Comparison of ENCODE assay signal across 9 cellular contexts in the genomic region with DNA sequence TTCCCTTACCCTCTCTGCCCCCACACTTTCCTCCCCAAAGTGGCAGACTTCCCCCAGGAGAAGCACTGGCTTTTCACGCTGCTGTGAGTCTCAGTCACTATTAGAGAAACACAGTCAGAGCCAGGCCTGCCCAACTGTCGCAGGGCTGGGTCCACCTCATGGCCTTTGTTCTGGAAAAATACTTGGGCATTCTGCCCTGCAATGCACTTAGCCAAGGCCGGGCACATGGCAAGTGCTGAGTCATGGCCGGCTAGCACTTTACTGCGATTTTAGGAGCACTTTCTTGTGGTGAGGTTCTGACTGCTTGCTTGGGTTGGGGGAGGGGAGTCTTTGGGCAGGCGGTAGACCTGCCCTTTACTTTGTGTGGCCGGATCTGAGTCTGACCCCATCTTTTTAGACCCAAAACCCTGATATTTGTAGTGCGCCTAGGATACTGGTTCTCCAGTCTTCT. TPM values are rescaled to one million over a fixed set of nuclear protein-coding genes. Genes with fewer than 3 reads are reported as not detected.
DNase-seq lines count a peak whose midpoint lies in the region; ATAC-seq, FAIRE-seq and TF ChIP-seq lines count a peak whose summit lies in the region.
"Had no signal": no experiment of that assay in that cellular context is flagged by ENCODE, and none has a peak within 500 bp of the region (broad histone marks: within the 10 kb centered on the region; RNA-seq: fewer than 3 reads in every experiment).

No MANE protein-coding gene starts in this region.

- no peak overlapping the region for H3K4me3 Mint-ChIP-seq in T-helper 17 cell
- no peak overlapping the region for H3K4me3 Mint-ChIP-seq in osteocyte (ENCODE audit: unreplicated experiment)

- ATAC-seq in T-helper 17 cell (no peak), GM18861 (IDR thresholded peaks at IDR 0.05; ENCODE audit: unreplicated experiment) (no peak)

- no peaks in the 10 kb centered on the region for H3K27me3 ChIP-seq in effector memory CD4-positive, alpha-beta T cell (replicated peaks; ENCODE audit: control insufficient read depth, insufficient read depth, low read length, poor library complexity, severe bottlenecking)

- no peaks in the 10 kb centered on the region for H3K9me3 ChIP-seq in T-helper 17 cell (ENCODE audit: control insufficient read depth, low read length, poor library complexity, severe bottlenecking)
- H3K9me3 ChIP-seq in effector memory CD4-positive, alpha-beta T cell (ENCODE audit: control insufficient read depth, low read length) = no peaks in the 10 kb centered on the region

- H3K4me1 Mint-ChIP-seq in T-helper 17 cell (peaks cover 2% of the 10 kb centered on the region), osteocyte (ENCODE audit: unreplicated experiment) (peaks cover 33% of the 10 kb centered on the region)

- H3K4me1 ChIP-seq in effector memory CD4-positive, alpha-beta T cell (ENCODE audit: control insufficient read depth, insufficient read depth, low read length, poor library complexity, severe bottlenecking) = no peaks in the 10 kb centered on the region

- H3K27ac Mint-ChIP-seq in T-helper 17 cell (peak overlapping the region; percentile 14), osteocyte (ENCODE audit: unreplicated experiment) (peak overlapping the region; percentile 79)

- no peak overlapping the region for H3K27ac ChIP-seq in effector memory CD4-positive, alpha-beta T cell (ENCODE audit: insufficient read depth, low read length, poor library complexity, severe bottlenecking)

- TF ChIP-seq CTCF in osteocyte (IDR thresholded peaks at IDR 0.05) = no peak

- DNase-seq in DMS 273 (lab: John Stamatoyannopoulos, UW; ENCODE audit: unreplicated experiment) = peak; percentile 80
- no peak for DNase-seq in DMS 273 treated with DMSO at 0.1 percent for 48 hours (lab: John Stamatoyannopoulos, UW)
- no peak for DNase-seq in T-helper 17 cell
- peak; percentile 63 for DNase-seq in frontal cortex (ENCODE audit: low spot score in 2 of 2)
- DNase-seq in osteocyte (ENCODE audit: extremely low spot score, unreplicated experiment) = no peak
- DNase-seq in GOT3 (lab: John Stamatoyannopoulos, UW) = no peak
- DNase-seq in effector memory CD4-positive, alpha-beta T cell = no peak

- no peaks in the 10 kb centered on the region for H3K36me3 ChIP-seq in effector memory CD4-positive, alpha-beta T cell (ENCODE audit: control insufficient read depth, insufficient read depth, low read length)

- H3K36me3 Mint-ChIP-seq in T-helper 17 cell (ENCODE audit: low read depth) = no peaks in the 10 kb centered on the region
- H3K36me3 Mint-ChIP-seq in osteocyte (ENCODE audit: unreplicated experiment) = peaks cover 7% of the 10 kb centered on the region

- no peaks in the 10 kb centered on the region for H3K9me3 Mint-ChIP-seq in osteocyte (ENCODE audit: unreplicated experiment)

- no peak overlapping the region for H3K4me3 ChIP-seq in effector memory CD4-positive, alpha-beta T cell (ENCODE audit: insufficient read depth, low read depth, low read length, poor library complexity, severe bottlenecking)

- FAIRE-seq in frontal cortex (lab: Jason Lieb, UNC) = no peak
- FAIRE-seq: A204.1 had no signal

- H3K27me3 Mint-ChIP-seq in T-helper 17 cell = no peaks in the 10 kb centered on the region
- H3K27me3 Mint-ChIP-seq in osteocyte (ENCODE audit: unreplicated experiment) = no peaks in the 10 kb centered on the region

RNA-seq across cellular contexts. Expression of a gene that starts 7.7 kb away (rescaled TPM):
- total RNA-seq in T-helper 17 cell (1 to 10 TPM in 1 of 2 donors, under 1 TPM in 1; 0.94 to 1.3 TPM), frontal cortex (4.5 TPM), osteocyte (30.3 and 32.3 TPM in 2 replicates)

RNA-seq across cellular contexts. Expression of a gene that starts 40.0 kb away (rescaled TPM):
- total RNA-seq in T-helper 17 cell (10 to 100 TPM; 85.5 to 87.6 TPM), frontal cortex (368 TPM), osteocyte (213 and 221 TPM in 2 replicates)

Comparison
In these comparisons a context has a peak if more than half of its experiments do, and no peak if none do; other contexts are left out.
1. DNase-seq: peak in DMS 273 (single experiment) and frontal cortex (2 of 2); none in DMS 273 treated with DMSO at 0.1 percent for 48 hours (single experiment), T-helper 17 cell (0 of 3), osteocyte (single experiment), GOT3 (single experiment) and effector memory CD4-positive, alpha-beta T cell (0 of 3).